In genomic region chr3:99920530-99921376, GRCh38 we compare ENCODE assay signal across 8 cellular contexts.
DNase-seq lines count a peak whose midpoint lies in the region; ATAC-seq lines count a peak whose summit lies in the region.

No MANE protein-coding gene starts in this region.

- no peaks in the 10 kb centered on the region for H3K36me3 ChIP-seq in SJCRH30

- H3K27me3 ChIP-seq in SJCRH30 = no peaks in the 10 kb centered on the region

- DNase-seq in DMS 273 (lab: John Stamatoyannopoulos, UW; ENCODE audit: unreplicated experiment) = peak; percentile 64
- no peak for DNase-seq in DMS 273 treated with DMSO at 0.1 percent for 48 hours (lab: John Stamatoyannopoulos, UW)
- peak; percentile 76 to 80 for DNase-seq in SJCRH30
- peak; percentile 68 for DNase-seq in Right ventricle myocardium inferior (ENCODE audit: missing footprints)
- peak; percentile 64 for DNase-seq in skeletal muscle cell (ENCODE audit: low read depth)
- no peak for DNase-seq in activated CD8-positive, alpha-beta memory T cell treated with anti-CD3 and anti-CD28 coated beads for 24 hours

- H3K4me3 ChIP-seq in SJCRH30 (no peak overlapping the region), skeletal muscle cell (ENCODE audit: low read depth, low read length) (no peak overlapping the region)

- H3K4me1 ChIP-seq in SJCRH30 = peaks cover 28% of the 10 kb centered on the region

- H3K9me3 ChIP-seq in SJCRH30 (replicated peaks) = no peaks in the 10 kb centered on the region; the same call in 1 of the 2 replicates

- peak overlapping the region; percentile 63 for H3K27ac ChIP-seq in SJCRH30

- intact Hi-C loops in Right ventricle myocardium inferior (cut with DNase I) = loop anchor here (2.0 to 5.0 kb wide), 2 partner anchors 42 to 122 kb away; no protein-coding TSS in a partner anchor

- ATAC-seq in Right ventricle myocardium inferior = peak; percentile 79
- ATAC-seq in GM19035 (IDR thresholded peaks at IDR 0.05; ENCODE audit: unreplicated experiment) = no peak
- no peak for ATAC-seq in HG02763 (IDR thresholded peaks at IDR 0.05; ENCODE audit: unreplicated experiment)

Comparison
In these comparisons a context has a peak if more than half of its experiments do, and no peak if none do; other contexts are left out.
1. DNase-seq: peak in DMS 273 (single experiment), SJCRH30 (2 of 2), Right ventricle myocardium inferior (single experiment) and skeletal muscle cell (single experiment); none in DMS 273 treated with DMSO at 0.1 percent for 48 hours (single experiment) and activated CD8-positive, alpha-beta memory T cell treated with anti-CD3 and anti-CD28 coated beads for 24 hours (single experiment).